In genomic region chr21:44820851-44821250, GRCh38 we compare ENCODE assay signal across 33 cellular contexts. TPM values are rescaled to one million over a fixed set of nuclear protein-coding genes. Genes with fewer than 3 reads are reported as not detected.
DNase-seq lines count a peak whose midpoint lies in the region; ATAC-seq and TF ChIP-seq lines count a peak whose summit lies in the region.
"Had no signal": no experiment of that assay in that cellular context is flagged by ENCODE, and none has a peak within 500 bp of the region (broad histone marks: within the 10 kb centered on the region; RNA-seq: fewer than 3 reads in every experiment).

No MANE protein-coding gene starts in this region.

- H3K27ac Mint-ChIP-seq in HFFc6: peak overlapping the region; percentile 53
- H3K27ac Mint-ChIP-seq: activated CD4-positive, alpha-beta memory T cell treated with anti-CD3 and anti-CD28 coated beads for 36 hours; activated naive CD8-positive, alpha-beta T cell treated with anti-CD3 and anti-CD28 coated beads for 36 hours; activated T-helper 2 cell treated with anti-CD3 and anti-CD28 coated beads, Interferon-gamma antibody, Interleukin-2, Interleukin-4, amounts not matched to agents 10 μg/mL and 5 μg/mL and 100 μg/mL, durations not matched to agents 14 hours and 24 hours and 36 hours; CD8-positive, alpha-beta T cell; GM23338; neural progenitor cell; stimulated activated naive B cell treated with anti-CD40 and anti-IgM and Interleukin-4, amounts not matched to agents 10 μg/mL and 1 μg/mL and 100 μg/mL, for 72 hours; T-cell had no signal

- TF ChIP-seq POLR2A in vagina (IDR thresholded peaks at IDR 0.05): no peak

- ATAC-seq in upper lobe of right lung: no peak
- no peak for ATAC-seq in HG03196 (IDR thresholded peaks at IDR 0.05; ENCODE audit: unreplicated experiment)
- ATAC-seq: activated CD4-positive, CD25-positive, alpha-beta regulatory T cell treated with anti-CD3 and anti-CD28 coated beads, Interleukin-2, amount 50 U/mL, for 24 hours; CD8-positive, alpha-beta T cell; foreskin keratinocyte; GM23338; heart left ventricle; left cardiac atrium; sciatic nerve; stimulated activated naive B cell treated with anti-CD40 and anti-IgM and Interleukin-4, amounts not matched to agents 10 μg/mL and 1 μg/mL and 100 μg/mL, for 72 hours; T-cell had no signal

- no peaks in the 10 kb centered on the region; the same call in 1 of the 2 replicates for H3K27me3 Mint-ChIP-seq in HFFc6 (ENCODE audit: insufficient read depth)
- H3K27me3 Mint-ChIP-seq: activated CD4-positive, alpha-beta memory T cell treated with anti-CD3 and anti-CD28 coated beads for 36 hours; activated naive CD8-positive, alpha-beta T cell treated with anti-CD3 and anti-CD28 coated beads for 36 hours; T-cell had no signal

- DNase-seq in AG04449 (ENCODE audit: low read depth, low spot score) (peak; percentile 12), HFFc6 (peak; percentile 79), dedifferentiated amniotic fluid mesenchymal stem cell (ENCODE audit: extremely low spot score) (peak; percentile 26), hepatic stellate cell (ENCODE audit: low spot score) (peak; percentile 69), vagina (ENCODE audit: extremely low spot score in 2 of 2) (no peak), upper lobe of right lung (no peak)
- no peak for DNase-seq in activated effector memory CD4-positive, alpha-beta T cell treated with anti-CD3 and anti-CD28 coated beads, Interleukin-2, amount 50 U/mL, for 16 hours
- DNase-seq: activated CD4-positive, alpha-beta memory T cell treated with anti-CD3 and anti-CD28 coated beads for 36 hours; activated CD8-positive, alpha-beta memory T cell treated with anti-CD3 and anti-CD28 coated beads, Interleukin-2, amount 50 U/mL, for 48 hours; activated naive CD8-positive, alpha-beta T cell treated with anti-CD3 and anti-CD28 coated beads for 36 hours; caudate nucleus; CD8-positive, alpha-beta T cell; heart left ventricle; left cardiac atrium; mammary epithelial cell; NCI-H1105 treated with DMSO at 0.1 percent for 48 hours; NCI-H2029; NCI-H345; NCI-H748 treated with DMSO at 0.1 percent for 48 hours; stimulated activated CD4-positive, alpha-beta T cell treated with anti-CD3 and anti-CD28 coated beads, Interleukin-4, amount 100 ng/mL, for 4 hours; stimulated activated naive B cell treated with anti-CD40 and anti-IgM and Interleukin-4, amounts not matched to agents 10 μg/mL and 1 μg/mL and 100 μg/mL, for 72 hours; T-cell; uterus had no signal

- H3K9me3 Mint-ChIP-seq in HFFc6: peaks cover 24% of the 10 kb centered on the region

- peaks cover 23% of the 10 kb centered on the region for H3K4me1 ChIP-seq in vagina
- H3K4me1 ChIP-seq in upper lobe of right lung: peaks cover 8% of the 10 kb centered on the region
- H3K4me1 ChIP-seq: foreskin keratinocyte, neural progenitor cell had no signal

- CTCF ChIA-PET in AG04449 (lab: Yijun Ruan, JAX): interaction anchor here (0.8 to 1.5 kb wide), 3 partner anchors 27 to 73 kb away, joined by 3 read pairs; no protein-coding TSS in a partner anchor

- TF ChIP-seq CTCF in AG04449 (IDR thresholded peaks at IDR 0.05; ENCODE audit: insufficient read depth, low read length, missing control alignments): no peak
- no peak for TF ChIP-seq CTCF in HFFc6 (IDR thresholded peaks at IDR 0.05)
- no peak for TF ChIP-seq CTCF in vagina (IDR thresholded peaks at IDR 0.05)
- TF ChIP-seq CTCF in upper lobe of right lung (IDR thresholded peaks at IDR 0.05): no peak

- peaks cover 6% of the 10 kb centered on the region for H3K9me3 ChIP-seq in vagina
- peaks cover 10% of the 10 kb centered on the region for H3K9me3 ChIP-seq in upper lobe of right lung

- H3K27ac ChIP-seq in vagina: no peak overlapping the region
- H3K27ac ChIP-seq in upper lobe of right lung: no peak overlapping the region
- H3K27ac ChIP-seq: 22Rv1, foreskin keratinocyte, heart left ventricle, neural progenitor cell, SJSA1, suprapubic skin, uterus had no signal

- peaks cover 23% of the 10 kb centered on the region for H3K4me1 Mint-ChIP-seq in HFFc6 (ENCODE audit: low read depth)

- H3K36me3 ChIP-seq in vagina (no peaks in the 10 kb centered on the region), upper lobe of right lung (no peaks in the 10 kb centered on the region)
- H3K36me3 ChIP-seq: heart left ventricle, neural progenitor cell, suprapubic skin, uterus had no signal

- no peak overlapping the region for H3K4me3 ChIP-seq in AG04449 (ENCODE audit: low read depth, low read length)
- H3K4me3 ChIP-seq in vagina: no peak overlapping the region
- H3K4me3 ChIP-seq in upper lobe of right lung: no peak overlapping the region
- H3K4me3 ChIP-seq: GM23338, heart left ventricle, neural progenitor cell, SJSA1, suprapubic skin, uterus had no signal

- H3K36me3 Mint-ChIP-seq in HFFc6 (ENCODE audit: low read depth): peaks cover 30% of the 10 kb centered on the region
- H3K36me3 Mint-ChIP-seq: activated CD4-positive, alpha-beta memory T cell treated with anti-CD3 and anti-CD28 coated beads for 36 hours; CD8-positive, alpha-beta T cell had no signal

- no peak overlapping the region for H3K4me3 Mint-ChIP-seq in HFFc6
- H3K4me3 Mint-ChIP-seq: activated CD4-positive, alpha-beta memory T cell treated with anti-CD3 and anti-CD28 coated beads for 36 hours; activated naive CD8-positive, alpha-beta T cell treated with anti-CD3 and anti-CD28 coated beads for 36 hours; CD8-positive, alpha-beta T cell; GM23338; neural progenitor cell; stimulated activated naive B cell treated with anti-CD40 and anti-IgM and Interleukin-4, amounts not matched to agents 10 μg/mL and 1 μg/mL and 100 μg/mL, for 72 hours; T-cell had no signal

- H3K27me3 ChIP-seq in vagina (no peaks in the 10 kb centered on the region), upper lobe of right lung (no peaks in the 10 kb centered on the region)
- H3K27me3 ChIP-seq: foreskin keratinocyte, heart left ventricle, neural progenitor cell, SJSA1, suprapubic skin, uterus had no signal

- POLR2A ChIA-PET in AG04449 (lab: Yijun Ruan, JAX): no interaction called here

- intact Hi-C loops in vagina (cut with DNase I) (no loop called here), upper lobe of right lung (cut with DNase I) (no loop called here)

RNA-seq across cellular contexts. Expression of gene SUMO3, which starts 3.0 kb away (rescaled TPM):
- total RNA-seq in HFFc6 (2021; fragmentation: NEBNext Ultra II Directional; extraction: Animal tissue kit (Norgen Biotek cat#: 25700)): 100 to 1,000 TPM; 116 to 160 (median 147) TPM
- 70.0 TPM for total RNA-seq in vagina
- total RNA-seq in upper lobe of right lung: 85.0 TPM

RNA-seq across cellular contexts. Expression of gene UBE2G2, which starts 19.2 kb away (rescaled TPM):
- total RNA-seq in HFFc6 (2021; fragmentation: NEBNext Ultra II Directional; extraction: Animal tissue kit (Norgen Biotek cat#: 25700)): 10 to 100 TPM; 53.5 to 73.3 (median 61.0) TPM
- total RNA-seq in vagina (96.5 TPM), upper lobe of right lung (78.8 TPM)

RNA-seq across cellular contexts. Expression of gene PTTG1IP, which starts 52.6 kb away (rescaled TPM):
- total RNA-seq in HFFc6 (2021; fragmentation: NEBNext Ultra II Directional; extraction: Animal tissue kit (Norgen Biotek cat#: 25700)): 100 to 1,000 TPM; 241 to 290 (median 277) TPM
- total RNA-seq in vagina (165 TPM), upper lobe of right lung (244 TPM)

Comparison
In these comparisons a context has a peak if more than half of its experiments do, and no peak if none do; other contexts are left out.
1. DNase-seq: peak in AG04449 (single experiment), HFFc6 (single experiment), dedifferentiated amniotic fluid mesenchymal stem cell (single experiment) and hepatic stellate cell (single experiment); none in vagina (0 of 2), activated effector memory CD4-positive, alpha-beta T cell treated with anti-CD3 and anti-CD28 coated beads, Interleukin-2, amount 50 U/mL, for 16 hours (single experiment) and upper lobe of right lung (single experiment).